In genomic region chr2:41870948-41871522, GRCh38 we compare ENCODE assay signal across 12 cellular contexts.
A peak's percentile ranks its signal among the peaks of the same experiment; 100 is the strongest.
DNase-seq lines count a peak whose midpoint lies in the region; ATAC-seq and TF ChIP-seq lines count a peak whose summit lies in the region.
"Had no signal": no experiment of that assay in that cellular context is flagged by ENCODE, and none has a peak within 500 bp of the region (broad histone marks: within the 10 kb centered on the region; RNA-seq: fewer than 3 reads in every experiment).

No MANE protein-coding gene starts in this region.

- H3K36me3 Mint-ChIP-seq in T-helper 17 cell (ENCODE audit: low read depth) (no peaks in the 10 kb centered on the region), neural crest cell (ENCODE audit: low read depth) (no peaks in the 10 kb centered on the region)
- no peaks in the 10 kb centered on the region for H3K36me3 Mint-ChIP-seq in stimulated activated memory B cell treated with anti-CD40 and anti-IgM and Interleukin-4, amounts not matched to agents 10 μg/mL and 1 μg/mL and 100 μg/mL, for 72 hours

- H3K27ac Mint-ChIP-seq in T-helper 17 cell = peak overlapping the region; percentile 60
- H3K27ac Mint-ChIP-seq in neural crest cell (ENCODE audit: unreplicated experiment) = no peak overlapping the region
- H3K27ac Mint-ChIP-seq in stimulated activated memory B cell treated with anti-CD40 and anti-IgM and Interleukin-4, amounts not matched to agents 10 μg/mL and 1 μg/mL and 100 μg/mL, for 72 hours = no peak overlapping the region

- peaks cover 23% of the 10 kb centered on the region for H3K4me1 ChIP-seq in BE2C

- peak overlapping the region; percentile 33 for H3K4me3 Mint-ChIP-seq in T-helper 17 cell
- no peak overlapping the region for H3K4me3 Mint-ChIP-seq in neural crest cell
- no peak overlapping the region for H3K4me3 Mint-ChIP-seq in stimulated activated memory B cell treated with anti-CD40 and anti-IgM and Interleukin-4, amounts not matched to agents 10 μg/mL and 1 μg/mL and 100 μg/mL, for 72 hours

- H3K4me3 ChIP-seq in BE2C (ENCODE audit: low read depth, low read length) = no peak overlapping the region
- no peak overlapping the region for H3K4me3 ChIP-seq in fibroblast of villous mesenchyme (ENCODE audit: low read depth, low read length)

- DNase-seq in BE2C (no peak), T-helper 17 cell (no peak), fibroblast of villous mesenchyme (ENCODE audit: low read depth) (peak; percentile 56), neural crest cell (ENCODE audit: low read depth, low spot score) (peak; percentile 20), NCI-H2196 (lab: John Stamatoyannopoulos, UW; ENCODE audit: unreplicated experiment) (no peak), substantia nigra (lab: John Stamatoyannopoulos, UW) (no peak)
- DNase-seq: cerebellar nuclear complex, head of caudate nucleus, NCI-H1436, OCI-M1 had no signal

- H3K9me3 Mint-ChIP-seq in neural crest cell = no peaks in the 10 kb centered on the region
- no peaks in the 10 kb centered on the region for H3K9me3 Mint-ChIP-seq in stimulated activated memory B cell treated with anti-CD40 and anti-IgM and Interleukin-4, amounts not matched to agents 10 μg/mL and 1 μg/mL and 100 μg/mL, for 72 hours

- TF ChIP-seq CTCF in BE2C (IDR thresholded peaks at IDR 0.05; ENCODE audit: low read depth, low read length) = peak; percentile 28; the same call in 1 of the 2 replicates
- TF ChIP-seq CTCF in fibroblast of villous mesenchyme (IDR thresholded peaks at IDR 0.05; ENCODE audit: insufficient read depth, low read depth, low read length) = peak; percentile 62
- TF ChIP-seq CTCF in neural crest cell (conservative IDR thresholded peaks at IDR 0.05) = peak; percentile 52

- H3K36me3 ChIP-seq in BE2C = no peaks in the 10 kb centered on the region

- ATAC-seq in T-helper 17 cell (no peak), HG03469 (IDR thresholded peaks at IDR 0.05; ENCODE audit: unreplicated experiment) (no peak)
- ATAC-seq in stimulated activated memory B cell treated with anti-CD40 and anti-IgM and Interleukin-4, amounts not matched to agents 10 μg/mL and 1 μg/mL and 100 μg/mL, for 72 hours = no peak

- H3K27me3 Mint-ChIP-seq in T-helper 17 cell (peaks cover 11% of the 10 kb centered on the region), neural crest cell (ENCODE audit: low read depth) (no peaks in the 10 kb centered on the region)
- H3K27me3 Mint-ChIP-seq in stimulated activated memory B cell treated with anti-CD40 and anti-IgM and Interleukin-4, amounts not matched to agents 10 μg/mL and 1 μg/mL and 100 μg/mL, for 72 hours = no peaks in the 10 kb centered on the region

- H3K27me3 ChIP-seq in BE2C = no peaks in the 10 kb centered on the region

- H3K4me1 Mint-ChIP-seq in T-helper 17 cell = peaks cover 38% of the 10 kb centered on the region
- H3K4me1 Mint-ChIP-seq in neural crest cell = peaks cover 44% of the 10 kb centered on the region
- H3K4me1 Mint-ChIP-seq in stimulated activated memory B cell treated with anti-CD40 and anti-IgM and Interleukin-4, amounts not matched to agents 10 μg/mL and 1 μg/mL and 100 μg/mL, for 72 hours = peaks cover 5% of the 10 kb centered on the region

- no peak overlapping the region for H3K27ac ChIP-seq in substantia nigra (ENCODE audit: low read depth, low read length, poor library complexity, severe bottlenecking)

- H3K9me3 ChIP-seq in BE2C = no peaks in the 10 kb centered on the region
- no peaks in the 10 kb centered on the region for H3K9me3 ChIP-seq in T-helper 17 cell (ENCODE audit: control insufficient read depth, low read length, poor library complexity, severe bottlenecking)

Comparison
In these comparisons a context has a peak if more than half of its experiments do, and no peak if none do; other contexts are left out.
1. DNase-seq: peak in fibroblast of villous mesenchyme (single experiment) and neural crest cell (single experiment); none in BE2C (single experiment), T-helper 17 cell (0 of 3), NCI-H2196 (single experiment) and substantia nigra (0 of 49).
2. Peak in every context shown above with its lines, with median percentiles within 50 percentile points of each other: CTCF ChIP-seq.